9 cellular contexts compared by ENCODE assay signal in genomic region chr2:54977149-54977548, GRCh38.
DNase-seq lines count a peak whose midpoint lies in the region; ATAC-seq and TF ChIP-seq lines count a peak whose summit lies in the region.
"Had no signal": no experiment of that assay in that cellular context is flagged by ENCODE, and none has a peak within 500 bp of the region (broad histone marks: within the 10 kb centered on the region; RNA-seq: fewer than 3 reads in every experiment).

No MANE protein-coding gene starts in this region.

- H3K4me1 Mint-ChIP-seq in natural killer cell (peaks cover 47 to 67% of the 10 kb centered on the region in 2 donors), endothelial cell (ENCODE audit: unreplicated experiment) (peaks cover 15% of the 10 kb centered on the region)
- H3K4me1 Mint-ChIP-seq in activated CD4-positive, alpha-beta T cell treated with anti-CD3 and anti-CD28 coated beads, Interleukin-2, amount 10 ng/mL, durations not matched to agents 24 days and 14 days = peaks cover 14% of the 10 kb centered on the region

- no peaks in the 10 kb centered on the region for H3K27me3 Mint-ChIP-seq in natural killer cell (ENCODE audit: low read depth in 2 of 2)
- no peaks in the 10 kb centered on the region for H3K27me3 Mint-ChIP-seq in activated CD4-positive, alpha-beta T cell treated with anti-CD3 and anti-CD28 coated beads, Interleukin-2, amount 10 ng/mL, durations not matched to agents 24 days and 14 days
- H3K27me3 Mint-ChIP-seq in endothelial cell (ENCODE audit: unreplicated experiment) = peaks cover 2% of the 10 kb centered on the region

- TF ChIP-seq CTCF in natural killer cell (IDR thresholded peaks at IDR 0.05) = no peak
- TF ChIP-seq CTCF in endothelial cell (IDR thresholded peaks at IDR 0.05; ENCODE audit: unreplicated experiment) = no peak

- no peaks in the 10 kb centered on the region for H3K36me3 Mint-ChIP-seq in natural killer cell
- H3K36me3 Mint-ChIP-seq in activated CD4-positive, alpha-beta T cell treated with anti-CD3 and anti-CD28 coated beads, Interleukin-2, amount 10 ng/mL, durations not matched to agents 24 days and 14 days (ENCODE audit: low read depth) = peaks cover 12% of the 10 kb centered on the region
- peaks cover 8% of the 10 kb centered on the region for H3K36me3 Mint-ChIP-seq in endothelial cell (ENCODE audit: low read depth, unreplicated experiment)

- DNase-seq in natural killer cell (no peak), HEK293T (ENCODE audit: extremely low spot score) (no peak), endothelial cell (ENCODE audit: low spot score) (no peak), HK-2 (ENCODE audit: unreplicated experiment) (no peak)
- no peak for DNase-seq in activated CD4-positive, alpha-beta T cell treated with anti-CD3 and anti-CD28 coated beads, Interleukin-2, amount 10 ng/mL, durations not matched to agents 24 days and 14 days
- DNase-seq: NCI-H1105 had no signal

- intact Hi-C loops in natural killer cell (cut with micrococcal nuclease) = no loop called here
- intact Hi-C loops in activated CD4-positive, alpha-beta T cell treated with anti-CD3 and anti-CD28 coated beads, Interleukin-2, amount 10 ng/mL, durations not matched to agents 24 days and 14 days (cut with micrococcal nuclease) = no loop called here

- peak overlapping the region; percentile 4 for H3K4me3 Mint-ChIP-seq in natural killer cell
- H3K4me3 Mint-ChIP-seq in activated CD4-positive, alpha-beta T cell treated with anti-CD3 and anti-CD28 coated beads, Interleukin-2, amount 10 ng/mL, durations not matched to agents 24 days and 14 days = no peak overlapping the region
- H3K4me3 Mint-ChIP-seq in endothelial cell (ENCODE audit: unreplicated experiment) = no peak overlapping the region

- H3K27ac Mint-ChIP-seq in natural killer cell = peak overlapping the region; percentile 78 to 79
- H3K27ac Mint-ChIP-seq in activated CD4-positive, alpha-beta T cell treated with anti-CD3 and anti-CD28 coated beads, Interleukin-2, amount 10 ng/mL, durations not matched to agents 24 days and 14 days = no peak overlapping the region
- no peak overlapping the region for H3K27ac Mint-ChIP-seq in endothelial cell (ENCODE audit: unreplicated experiment)

- H3K9me3 Mint-ChIP-seq in natural killer cell = no peaks in the 10 kb centered on the region
- no peaks in the 10 kb centered on the region for H3K9me3 Mint-ChIP-seq in activated CD4-positive, alpha-beta T cell treated with anti-CD3 and anti-CD28 coated beads, Interleukin-2, amount 10 ng/mL, durations not matched to agents 24 days and 14 days
- no peaks in the 10 kb centered on the region for H3K9me3 Mint-ChIP-seq in endothelial cell (ENCODE audit: unreplicated experiment)

- CTCF ChIA-PET in HEK293T (lab: Yijun Ruan, JAX) = no interaction called here

- ATAC-seq in GM18520 (IDR thresholded peaks at IDR 0.05; ENCODE audit: unreplicated experiment) = peak; percentile 52
- peak; percentile 90 for ATAC-seq in GM21786 (IDR thresholded peaks at IDR 0.05; ENCODE audit: unreplicated experiment)
- peak; percentile 93 for ATAC-seq in HG03575 (IDR thresholded peaks at IDR 0.05; ENCODE audit: extremely low read depth, insufficient number of reproducible peaks, low FRiP score, unreplicated experiment)
- ATAC-seq in natural killer cell = peak in 2 of 3 donors; percentile 42 to 54

- POLR2A ChIA-PET in HEK293T (lab: Yijun Ruan, JAX) = interaction anchor here (0.6 kb wide), 1 partner anchor 172 kb away, joined by 3 read pairs; no protein-coding TSS in a partner anchor

TF ChIP-seq in HEK293T, 16 proteins besides CTCF, POLR2A, EP300 and RAD21:
- TF ChIP-seq ZNF384 (IDR thresholded peaks at IDR 0.05) (no peak), SP1 (IDR thresholded peaks at IDR 0.05) (no peak), CTBP1 (IDR thresholded peaks at IDR 0.05; ENCODE audit: borderline replicate concordance) (no peak), NFRKB (IDR thresholded peaks at IDR 0.05) (no peak), ELF4 (IDR thresholded peaks at IDR 0.05) (no peak), ARNT (IDR thresholded peaks at IDR 0.05) (no peak), HDGF (IDR thresholded peaks at IDR 0.05; ENCODE audit: borderline replicate concordance) (no peak), L3MBTL2 (conservative IDR thresholded peaks at IDR 0.05) (no peak), TARDBP (IDR thresholded peaks at IDR 0.05) (no peak), BHLHE40 (IDR thresholded peaks at IDR 0.05; ENCODE audit: borderline replicate concordance) (no peak), SUZ12 (IDR thresholded peaks at IDR 0.05) (no peak), LEF1 (IDR thresholded peaks at IDR 0.05; ENCODE audit: borderline replicate concordance) (no peak), FOXA1 (IDR thresholded peaks at IDR 0.05) (no peak), FOXK2 (IDR thresholded peaks at IDR 0.05) (no peak), FOXM1 (IDR thresholded peaks at IDR 0.05; ENCODE audit: borderline replicate concordance) (no peak)
- TF ChIP-seq, protein P1, sequence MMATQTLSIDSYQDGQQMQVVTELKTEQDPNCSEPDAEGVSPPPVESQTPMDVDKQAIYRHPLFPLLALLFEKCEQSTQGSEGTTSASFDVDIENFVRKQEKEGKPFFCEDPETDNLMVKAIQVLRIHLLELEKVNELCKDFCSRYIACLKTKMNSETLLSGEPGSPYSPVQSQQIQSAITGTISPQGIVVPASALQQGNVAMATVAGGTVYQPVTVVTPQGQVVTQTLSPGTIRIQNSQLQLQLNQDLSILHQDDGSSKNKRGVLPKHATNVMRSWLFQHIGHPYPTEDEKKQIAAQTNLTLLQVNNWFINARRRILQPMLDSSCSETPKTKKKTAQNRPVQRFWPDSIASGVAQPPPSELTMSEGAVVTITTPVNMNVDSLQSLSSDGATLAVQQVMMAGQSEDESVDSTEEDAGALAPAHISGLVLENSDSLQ (IDR thresholded peaks at IDR 0.05) = no peak

Comparison
In these comparisons a context has a peak if more than half of its experiments do, and no peak if none do; other contexts are left out.
1. H3K27ac Mint-ChIP-seq: peak in natural killer cell (2 of 2); none in activated CD4-positive, alpha-beta T cell treated with anti-CD3 and anti-CD28 coated beads, Interleukin-2, amount 10 ng/mL, durations not matched to agents 24 days and 14 days (single experiment) and endothelial cell (single experiment).
2. Peak in every context shown above with its lines, with median percentiles within 50 percentile points of each other: ATAC-seq.